Comparison of ENCODE assay signal across 8 cellular contexts in the genomic region with DNA sequence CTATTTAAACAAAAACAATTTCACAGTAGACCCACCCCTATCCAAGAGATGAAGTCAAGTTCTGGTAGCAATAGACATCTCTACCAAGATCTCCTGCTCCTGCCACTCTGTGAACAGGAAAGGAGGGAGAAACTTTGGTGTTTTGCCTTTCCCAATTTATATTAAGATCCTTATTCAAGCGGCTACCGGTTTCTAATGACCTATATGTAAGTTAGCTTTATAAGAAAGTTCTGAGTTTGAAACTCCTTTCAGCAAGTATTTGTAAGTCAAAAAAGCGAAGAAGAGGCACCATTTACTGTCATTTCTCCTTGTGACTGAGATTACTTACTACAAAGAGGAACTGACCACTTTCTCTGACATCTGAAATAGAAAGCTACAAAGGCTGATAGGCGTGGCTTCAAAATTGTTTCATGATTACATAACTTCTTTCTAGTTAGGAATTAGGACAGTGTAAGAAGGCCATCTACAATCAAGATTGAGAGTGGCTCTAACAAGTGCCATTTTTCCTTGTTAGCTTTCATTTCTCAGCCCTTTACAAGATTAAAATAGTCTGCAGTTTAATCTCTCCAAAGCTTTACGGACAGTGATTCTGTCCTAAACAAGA. TPM values are rescaled to one million over a fixed set of nuclear protein-coding genes. Genes with fewer than 3 reads are reported as not detected.
A peak's percentile ranks its signal among the peaks of the same experiment; 100 is the strongest.
DNase-seq lines count a peak whose midpoint lies in the region; ATAC-seq, FAIRE-seq and TF ChIP-seq lines count a peak whose summit lies in the region.

A gene (plus strand): TSS at position 448 of the 604 bp plus-strand sequence. CDS start 10,803 bp downstream, outside the sequence.

- peak; percentile 84 for FAIRE-seq in GM12892 (lab: Jason Lieb, UNC)

- H3K27ac Mint-ChIP-seq in mesothelial cell of epicardium = no peak within 1 kb of the TSS

- DNase-seq in GM12892 (ENCODE audit: insufficient read length) = peak; percentile 9
- peak; percentile 27 for DNase-seq in inferior parietal cortex (ENCODE audit: extremely low spot score)
- DNase-seq in mesothelial cell of epicardium (ENCODE audit: low spot score in 2 of 2, unreplicated experiment in 2 of 2) = no peak
- DNase-seq in neuronal stem cell (ENCODE audit: low spot score) = no peak
- DNase-seq in lower leg skin (ENCODE audit: low spot score in 2 of 2) = no peak
- no peak for DNase-seq in mucosa of gallbladder (ENCODE audit: low spot score)

- H2BK120ac ChIP-seq in neuronal stem cell (ENCODE audit: low read depth, low read length) = no peak within 1 kb of the TSS

- no peak within 1 kb of the TSS for H3K14ac ChIP-seq in neuronal stem cell (ENCODE audit: low read length)

- H3K4me3 Mint-ChIP-seq in mesothelial cell of epicardium = no peak within 1 kb of the TSS

- H3K4me1 ChIP-seq in neuronal stem cell (ENCODE audit: control insufficient read depth in 2 of 2, insufficient read depth in 1 of 2, low read depth in 1 of 2, low read length in 2 of 2) = no peaks in the 10 kb centered on the region

- H2BK15ac ChIP-seq in neuronal stem cell (ENCODE audit: low read length) = no peak within 1 kb of the TSS

- H2BK5ac ChIP-seq in neuronal stem cell (ENCODE audit: low read length) = no peak within 1 kb of the TSS

- no peak within 1 kb of the TSS for H2AK5ac ChIP-seq in neuronal stem cell (ENCODE audit: low read depth, low read length)

- peaks cover 29% of the 10 kb centered on the region for H3K9me3 Mint-ChIP-seq in mesothelial cell of epicardium

- no peak within 1 kb of the TSS for H3K9ac ChIP-seq in neuronal stem cell (ENCODE audit: low read depth, low read length, poor library complexity)

- no peaks in the 10 kb centered on the region for H3K36me3 ChIP-seq in neuronal stem cell (replicated peaks in 1 of 2; ENCODE audit: control insufficient read depth in 2 of 2, insufficient read depth in 2 of 2, low read length in 2 of 2)

- no peak within 1 kb of the TSS for H3K18ac ChIP-seq in neuronal stem cell (ENCODE audit: low read length)

- no peak within 1 kb of the TSS for H2BK12ac ChIP-seq in neuronal stem cell (ENCODE audit: low read length)

- WGBS in neuronal stem cell (ENCODE audit: extremely low coverage in 2 of 2, insufficient read length in 2 of 2, insufficient replicate concordance in 1 of 2), 2 donors = no CpG with 5 or more reads among the region's 5 CpGs
- WGBS in lower leg skin, 2 donors = 70 to 74% methylated on average over 5 of the region's 5 CpGs

- H3K36me3 Mint-ChIP-seq in mesothelial cell of epicardium = no peaks in the 10 kb centered on the region

- no peak within 1 kb of the TSS for H3K23ac ChIP-seq in neuronal stem cell (ENCODE audit: low read depth, low read length, poor library complexity)

- TF ChIP-seq CTCF in mesothelial cell of epicardium (IDR thresholded peaks at IDR 0.05; ENCODE audit: unreplicated experiment) (no peak), lower leg skin (IDR thresholded peaks at IDR 0.05) (no peak)

- no peaks in the 10 kb centered on the region for H3K79me1 ChIP-seq in neuronal stem cell (ENCODE audit: low read depth, low read length)

- H3K4me3 ChIP-seq in neuronal stem cell (ENCODE audit: low read length in 2 of 2) (no peak within 1 kb of the TSS), lower leg skin (ENCODE audit: low read depth, poor library complexity, severe bottlenecking) (no peak within 1 kb of the TSS)

- H3K27ac ChIP-seq in neuronal stem cell (replicated peaks; ENCODE audit: low read length) = no peak within 1 kb of the TSS

- peak; percentile 93 for ATAC-seq in GM21390 (IDR thresholded peaks at IDR 0.05; ENCODE audit: unreplicated experiment)
- ATAC-seq in HG03558 (IDR thresholded peaks at IDR 0.05; ENCODE audit: extremely low read depth, unreplicated experiment) = peak; percentile 91

- no peak within 1 kb of the TSS for H2AFZ ChIP-seq in neuronal stem cell (ENCODE audit: low read length)

- no peak within 1 kb of the TSS for H3K4ac ChIP-seq in neuronal stem cell (ENCODE audit: low read length)

- H3K9me3 ChIP-seq in neuronal stem cell (replicated peaks in 1 of 2; ENCODE audit: control insufficient read depth in 2 of 2, insufficient read depth in 1 of 2, low read depth in 1 of 2, low read length in 2 of 2) = peaks cover 0 to 2% of the 10 kb centered on the region in 2 donors

- TF ChIP-seq POLR2A in GM12892 (IDR thresholded peaks at IDR 0.05; ENCODE audit: low read depth, low read length) (0 out of 2 replicates have a peak, but pooled peaks have one; percentile 38), lower leg skin (IDR thresholded peaks at IDR 0.05) (no peak)

- intact Hi-C loops in lower leg skin (cut with DNase I; ENCODE audit: low total_unique reads) = no loop called here

- H3K4me1 Mint-ChIP-seq in mesothelial cell of epicardium = no peaks in the 10 kb centered on the region

- no peaks in the 10 kb centered on the region for H3K27me3 ChIP-seq in neuronal stem cell (ENCODE audit: control insufficient read depth in 3 of 3, insufficient read depth in 3 of 3, low read depth in 1 of 3, low read length in 3 of 3)

- no peak within 1 kb of the TSS for H3K4me2 ChIP-seq in neuronal stem cell (ENCODE audit: insufficient read depth, low read length, poor library complexity, severe bottlenecking)

- no peaks in the 10 kb centered on the region for H3K27me3 Mint-ChIP-seq in mesothelial cell of epicardium (ENCODE audit: low read depth)

- H4K8ac ChIP-seq in neuronal stem cell (ENCODE audit: low read depth, low read length) = no peak within 1 kb of the TSS

- H4K91ac ChIP-seq in neuronal stem cell (ENCODE audit: low read depth, low read length, poor library complexity) = no peak within 1 kb of the TSS

RNA-seq across cellular contexts. Expression of the gene that starts here (rescaled TPM):
- 22.6 TPM for polyA plus RNA-seq in GM12892 (2012; ENCODE audit: missing spikeins)
- total RNA-seq in mesothelial cell of epicardium (not detected in 3 replicates), lower leg skin (1 to 10 TPM; 1.1 to 3.7 (median 3.2) TPM), mucosa of gallbladder (3.8 TPM)
- polyA plus RNA-seq in neuronal stem cell (2013, experiment 1 of 2) = not detected
- polyA plus RNA-seq in neuronal stem cell (2013, experiment 2 of 2) = not detected

Comparison
In these comparisons a context has a peak if more than half of its experiments do, and no peak if none do; other contexts are left out.
1. DNase-seq: peak in GM12892 (single experiment) and inferior parietal cortex (single experiment); none in mesothelial cell of epicardium (0 of 2), neuronal stem cell (single experiment), lower leg skin (0 of 2) and mucosa of gallbladder (single experiment).